In genomic region chr16:88804552-88805339, GRCh38 we compare ENCODE assay signal across 1 cellular context.
A peak's percentile ranks its signal among the peaks of the same experiment; 100 is the strongest.
TF ChIP-seq lines count a peak whose summit lies in the region.

No MANE protein-coding gene starts in this region.

TF ChIP-seq in HepG2, 621 proteins besides CTCF, POLR2A, EP300 and RAD21 (continued from another document and continues in another):
- TF ChIP-seq ZNF275 (CRISPR knock-in tag; IDR thresholded peaks at IDR 0.05; ENCODE audit: borderline replicate concordance) (no peak), POLR2G (IDR thresholded peaks at IDR 0.05; ENCODE audit: low read depth, low read length) (peak; percentile 61), ZNF703 (CRISPR knock-in tag; IDR thresholded peaks at IDR 0.05; ENCODE audit: borderline replicate concordance) (peak; percentile 72; the same call in 1 of the 2 replicates), ZEB1 (IDR thresholded peaks at IDR 0.05; ENCODE audit: insufficient replicate concordance, low read depth) (peak; percentile 76), POLR2AphosphoS5 (IDR thresholded peaks at IDR 0.05; ENCODE audit: low read depth, low read length) (peak; percentile 22; the same call in 1 of the 2 replicates), HDAC2 (CRISPR knock-in tag; IDR thresholded peaks at IDR 0.05) (0 out of 2 replicates have a peak, but pooled peaks have one; percentile 38), SP5 (CRISPR knock-in tag; IDR thresholded peaks at IDR 0.05; ENCODE audit: borderline replicate concordance, low read depth) (peak; percentile 33; the same call in 1 of the 2 replicates), TFAP4 (IDR thresholded peaks at IDR 0.05; ENCODE audit: borderline replicate concordance, low read depth) (peak; percentile 48; the same call in 1 of the 2 replicates), AFF4 (CRISPR knock-in tag; IDR thresholded peaks at IDR 0.05) (no peak), HIC2 (CRISPR knock-in tag; IDR thresholded peaks at IDR 0.05; ENCODE audit: low read depth) (peak; percentile 83), ZNF333 (CRISPR knock-in tag; IDR thresholded peaks at IDR 0.05; ENCODE audit: borderline replicate concordance) (no peak), TOE1 (CRISPR knock-in tag; IDR thresholded peaks at IDR 0.05) (peak; percentile 43; the same call in 1 of the 2 replicates), HCFC1 (IDR thresholded peaks at IDR 0.05; ENCODE audit: low read depth, low read length) (no peak), ZNF724P (CRISPR knock-in tag; IDR thresholded peaks at IDR 0.05; ENCODE audit: borderline replicate concordance) (peak; percentile 64; the same call in 1 of the 2 replicates), GABPB1 (CRISPR knock-in tag; IDR thresholded peaks at IDR 0.05) (peak; percentile 71; the same call in 1 of the 2 replicates), YEATS2 (CRISPR knock-in tag; IDR thresholded peaks at IDR 0.05; ENCODE audit: borderline replicate concordance) (0 out of 2 replicates have a peak, but pooled peaks have one; percentile 50), REL (CRISPR knock-in tag; conservative IDR thresholded peaks at IDR 0.05) (peak; percentile 71; the same call in 1 of the 2 replicates), SNAPC2 (CRISPR knock-in tag; IDR thresholded peaks at IDR 0.05) (no peak), TGIF2 (CRISPR knock-in tag; IDR thresholded peaks at IDR 0.05) (peak; percentile 83; the same call in 1 of the 2 replicates), SETDB1 (CRISPR knock-in tag; IDR thresholded peaks at IDR 0.05; ENCODE audit: borderline replicate concordance) (0 out of 2 replicates have a peak, but pooled peaks have one; percentile 16), ZNF543 (CRISPR knock-in tag; IDR thresholded peaks at IDR 0.05) (0 out of 2 replicates have a peak, but pooled peaks have one; percentile 58), NR2F1 (CRISPR knock-in tag; IDR thresholded peaks at IDR 0.05) (no peak), FOXC1 (CRISPR knock-in tag; IDR thresholded peaks at IDR 0.05; ENCODE audit: borderline replicate concordance) (no peak; the same call in 1 of the 2 replicates), ZNF207 (IDR thresholded peaks at IDR 0.05; ENCODE audit: borderline replicate concordance) (no peak), GATAD1 (CRISPR knock-in tag; IDR thresholded peaks at IDR 0.05) (no peak), ARNT2 (CRISPR knock-in tag; IDR thresholded peaks at IDR 0.05; ENCODE audit: low read depth) (peak; percentile 66; the same call in 1 of the 2 replicates), TEF (CRISPR knock-in tag; IDR thresholded peaks at IDR 0.05) (peak; percentile 24; the same call in 1 of the 2 replicates), STAG1 (CRISPR knock-in tag; IDR thresholded peaks at IDR 0.05) (peak; percentile 10; the same call in 1 of the 2 replicates), SALL1 (CRISPR knock-in tag; IDR thresholded peaks at IDR 0.05) (peak; percentile 58; the same call in 1 of the 2 replicates), DZIP1 (CRISPR knock-in tag; IDR thresholded peaks at IDR 0.05) (0 out of 2 replicates have a peak, but pooled peaks have one; percentile 20), SMAD1 (CRISPR knock-in tag; IDR thresholded peaks at IDR 0.05; ENCODE audit: borderline replicate concordance, low read depth) (peak; percentile 60; the same call in 1 of the 2 replicates)
- TF ChIP-seq, protein P1, sequence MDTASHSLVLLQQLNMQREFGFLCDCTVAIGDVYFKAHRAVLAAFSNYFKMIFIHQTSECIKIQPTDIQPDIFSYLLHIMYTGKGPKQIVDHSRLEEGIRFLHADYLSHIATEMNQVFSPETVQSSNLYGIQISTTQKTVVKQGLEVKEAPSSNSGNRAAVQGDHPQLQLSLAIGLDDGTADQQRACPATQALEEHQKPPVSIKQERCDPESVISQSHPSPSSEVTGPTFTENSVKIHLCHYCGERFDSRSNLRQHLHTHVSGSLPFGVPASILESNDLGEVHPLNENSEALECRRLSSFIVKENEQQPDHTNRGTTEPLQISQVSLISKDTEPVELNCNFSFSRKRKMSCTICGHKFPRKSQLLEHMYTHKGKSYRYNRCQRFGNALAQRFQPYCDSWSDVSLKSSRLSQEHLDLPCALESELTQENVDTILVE (CRISPR knock-in tag; IDR thresholded peaks at IDR 0.05) = 0 out of 2 replicates have a peak, but pooled peaks have one; percentile 38
- TF ChIP-seq, protein P2, sequence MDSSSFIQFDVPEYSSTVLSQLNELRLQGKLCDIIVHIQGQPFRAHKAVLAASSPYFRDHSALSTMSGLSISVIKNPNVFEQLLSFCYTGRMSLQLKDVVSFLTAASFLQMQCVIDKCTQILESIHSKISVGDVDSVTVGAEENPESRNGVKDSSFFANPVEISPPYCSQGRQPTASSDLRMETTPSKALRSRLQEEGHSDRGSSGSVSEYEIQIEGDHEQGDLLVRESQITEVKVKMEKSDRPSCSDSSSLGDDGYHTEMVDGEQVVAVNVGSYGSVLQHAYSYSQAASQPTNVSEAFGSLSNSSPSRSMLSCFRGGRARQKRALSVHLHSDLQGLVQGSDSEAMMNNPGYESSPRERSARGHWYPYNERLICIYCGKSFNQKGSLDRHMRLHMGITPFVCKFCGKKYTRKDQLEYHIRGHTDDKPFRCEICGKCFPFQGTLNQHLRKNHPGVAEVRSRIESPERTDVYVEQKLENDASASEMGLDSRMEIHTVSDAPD (CRISPR knock-in tag; IDR thresholded peaks at IDR 0.05) = no peak
- TF ChIP-seq, protein P3, sequence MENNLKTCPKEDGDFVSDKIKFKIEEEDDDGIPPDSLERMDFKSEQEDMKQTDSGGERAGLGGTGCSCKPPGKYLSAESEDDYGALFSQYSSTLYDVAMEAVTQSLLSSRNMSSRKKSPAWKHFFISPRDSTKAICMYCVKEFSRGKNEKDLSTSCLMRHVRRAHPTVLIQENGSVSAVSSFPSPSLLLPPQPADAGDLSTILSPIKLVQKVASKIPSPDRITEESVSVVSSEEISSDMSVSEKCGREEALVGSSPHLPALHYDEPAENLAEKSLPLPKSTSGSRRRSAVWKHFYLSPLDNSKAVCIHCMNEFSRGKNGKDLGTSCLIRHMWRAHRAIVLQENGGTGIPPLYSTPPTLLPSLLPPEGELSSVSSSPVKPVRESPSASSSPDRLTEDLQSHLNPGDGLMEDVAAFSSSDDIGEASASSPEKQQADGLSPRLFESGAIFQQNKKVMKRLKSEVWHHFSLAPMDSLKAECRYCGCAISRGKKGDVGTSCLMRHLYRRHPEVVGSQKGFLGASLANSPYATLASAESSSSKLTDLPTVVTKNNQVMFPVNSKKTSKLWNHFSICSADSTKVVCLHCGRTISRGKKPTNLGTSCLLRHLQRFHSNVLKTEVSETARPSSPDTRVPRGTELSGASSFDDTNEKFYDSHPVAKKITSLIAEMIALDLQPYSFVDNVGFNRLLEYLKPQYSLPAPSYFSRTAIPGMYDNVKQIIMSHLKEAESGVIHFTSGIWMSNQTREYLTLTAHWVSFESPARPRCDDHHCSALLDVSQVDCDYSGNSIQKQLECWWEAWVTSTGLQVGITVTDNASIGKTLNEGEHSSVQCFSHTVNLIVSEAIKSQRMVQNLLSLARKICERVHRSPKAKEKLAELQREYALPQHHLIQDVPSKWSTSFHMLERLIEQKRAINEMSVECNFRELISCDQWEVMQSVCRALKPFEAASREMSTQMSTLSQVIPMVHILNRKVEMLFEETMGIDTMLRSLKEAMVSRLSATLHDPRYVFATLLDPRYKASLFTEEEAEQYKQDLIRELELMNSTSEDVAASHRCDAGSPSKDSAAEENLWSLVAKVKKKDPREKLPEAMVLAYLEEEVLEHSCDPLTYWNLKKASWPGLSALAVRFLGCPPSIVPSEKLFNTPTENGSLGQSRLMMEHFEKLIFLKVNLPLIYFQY (CRISPR knock-in tag; IDR thresholded peaks at IDR 0.05; ENCODE audit: borderline replicate concordance) = peak; percentile 46; the same call in 1 of the 2 replicates
- TF ChIP-seq, protein P4, sequence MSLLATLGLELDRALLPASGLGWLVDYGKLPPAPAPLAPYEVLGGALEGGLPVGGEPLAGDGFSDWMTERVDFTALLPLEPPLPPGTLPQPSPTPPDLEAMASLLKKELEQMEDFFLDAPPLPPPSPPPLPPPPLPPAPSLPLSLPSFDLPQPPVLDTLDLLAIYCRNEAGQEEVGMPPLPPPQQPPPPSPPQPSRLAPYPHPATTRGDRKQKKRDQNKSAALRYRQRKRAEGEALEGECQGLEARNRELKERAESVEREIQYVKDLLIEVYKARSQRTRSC (CRISPR knock-in tag; IDR thresholded peaks at IDR 0.05; ENCODE audit: low read depth) = 0 out of 2 replicates have a peak, but pooled peaks have one; percentile 82
- TF ChIP-seq, protein P5, sequence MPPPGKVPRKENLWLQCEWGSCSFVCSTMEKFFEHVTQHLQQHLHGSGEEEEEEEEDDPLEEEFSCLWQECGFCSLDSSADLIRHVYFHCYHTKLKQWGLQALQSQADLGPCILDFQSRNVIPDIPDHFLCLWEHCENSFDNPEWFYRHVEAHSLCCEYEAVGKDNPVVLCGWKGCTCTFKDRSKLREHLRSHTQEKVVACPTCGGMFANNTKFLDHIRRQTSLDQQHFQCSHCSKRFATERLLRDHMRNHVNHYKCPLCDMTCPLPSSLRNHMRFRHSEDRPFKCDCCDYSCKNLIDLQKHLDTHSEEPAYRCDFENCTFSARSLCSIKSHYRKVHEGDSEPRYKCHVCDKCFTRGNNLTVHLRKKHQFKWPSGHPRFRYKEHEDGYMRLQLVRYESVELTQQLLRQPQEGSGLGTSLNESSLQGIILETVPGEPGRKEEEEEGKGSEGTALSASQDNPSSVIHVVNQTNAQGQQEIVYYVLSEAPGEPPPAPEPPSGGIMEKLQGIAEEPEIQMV (CRISPR knock-in tag; IDR thresholded peaks at IDR 0.05; ENCODE audit: low read depth) = 0 out of 2 replicates have a peak, but pooled peaks have one; percentile 42
